Comparison of ENCODE assay signal across 19 cellular contexts in genomic region chr5:65808818-65809217, GRCh38.
DNase-seq lines count a peak whose midpoint lies in the region; ATAC-seq, FAIRE-seq and TF ChIP-seq lines count a peak whose summit lies in the region.
"Had no signal": no experiment of that assay in that cellular context is flagged by ENCODE, and none has a peak within 500 bp of the region (broad histone marks: within the 10 kb centered on the region; RNA-seq: fewer than 3 reads in every experiment).

No MANE protein-coding gene starts in this region.

- SMC1A ChIA-PET in GM12878 (lab: Charles Lee; ENCODE audit: uncharacterized antibody, unreplicated experiment) = interaction anchor here (0.8 to 1.3 kb wide), 5 partner anchors 9 to 82 kb away, joined by 3 to 4 read pairs (median 3); no protein-coding TSS in a partner anchor

- H3K4me2 ChIP-seq in GM12878 (ENCODE audit: control insufficient read depth, insufficient read depth) = no peak overlapping the region

- intact Hi-C loops in GM12878 (cut with micrococcal nuclease; ENCODE audit: unreplicated experiment) = no loop called here

- 100% methylated on average over 1 of the region's 1 CpG for WGBS in GM12878 (ENCODE audit: insufficient coverage, insufficient replicate concordance, low lambda C conversion rate, missing lambda C conversion rate)
- WGBS in suprapubic skin = 97% methylated on average over 1 of the region's 1 CpG

- H4K20me1 ChIP-seq in GM12878 (ENCODE audit: control insufficient read depth, insufficient read depth) = no peaks in the 10 kb centered on the region

- POLR2A ChIA-PET in GM12878 (lab: Charles Lee) = interaction anchor here (1.0 kb wide), 1 partner anchor 11 kb away, joined by 3 read pairs; no protein-coding TSS in a partner anchor

- RAD21 ChIA-PET in GM12878 (lab: Charles Lee; ENCODE audit: unreplicated experiment) = interaction anchor here (1.1 to 1.5 kb wide), 2 partner anchors 10 to 14 kb away, joined by 3 to 5 read pairs; no protein-coding TSS in a partner anchor

- in situ Hi-C loops in GM12878 (cut with MboI) = no loop called here

- no peaks in the 10 kb centered on the region for H3K79me2 ChIP-seq in GM12878 (ENCODE audit: control insufficient read depth, insufficient read depth, low read length)

- ATAC-seq in GM12878 (0 out of 3 replicates have a peak, but pooled peaks have one; percentile 25), T-helper 17 cell (no peak)
- ATAC-seq: activated naive CD8-positive, alpha-beta T cell treated with anti-CD3 and anti-CD28 coated beads, Interleukin-2, amount 50 U/mL, for 24 hours; activated T-cell treated with anti-CD3 and anti-CD28 coated beads, Interleukin-2, amount 50 U/mL, for 4 hours; CD8-positive, alpha-beta T cell; left cardiac atrium; upper lobe of right lung had no signal

- no peak for FAIRE-seq in GM12878 (lab: Jason Lieb, UNC)

- H3K4me1 ChIP-seq in GM12878 (ENCODE audit: control insufficient read depth, insufficient read depth, low read length) (no peaks in the 10 kb centered on the region), suprapubic skin (peaks cover 26% of the 10 kb centered on the region)
- H3K4me1 ChIP-seq: prostate gland, upper lobe of right lung had no signal

- 0 out of 4 replicates have a peak, but pooled peaks cover 0 to 7% of the 10 kb centered on the region in 2 experiments for H3K36me3 ChIP-seq in GM12878 (ENCODE audit: control insufficient read depth in 2 of 2, insufficient read depth in 2 of 2, low read length in 1 of 2)
- peaks cover 2% of the 10 kb centered on the region for H3K36me3 ChIP-seq in suprapubic skin
- H3K36me3 ChIP-seq: prostate gland, upper lobe of right lung had no signal

- no peak overlapping the region for H3K27ac Mint-ChIP-seq in T-helper 17 cell
- H3K27ac Mint-ChIP-seq: activated naive CD8-positive, alpha-beta T cell treated with anti-CD3 and anti-CD28 coated beads, Interleukin-2, amount 50 U/mL, for 24 hours had no signal

- DNase-seq in M059J (ENCODE audit: low read depth) (peak; percentile 65), GM12878 (ENCODE audit: low read depth, low spot score) (no peak), fibroblast of the conjunctiva (ENCODE audit: low read depth) (peak; percentile 23), suprapubic skin (ENCODE audit: low spot score in 2 of 2) (no peak), T-helper 17 cell (no peak), kidney tubule cell (ENCODE audit: low spot score) (no peak), NCI-H2171 treated with DMSO at 0.1 percent for 48 hours (lab: John Stamatoyannopoulos, UW) (no peak), T-helper 1 cell (no peak)
- DNase-seq: activated CD4-positive, alpha-beta T cell treated with anti-CD3 and anti-CD28 coated beads, Interleukin-2, amount 50 U/mL, for 1 hour; activated naive CD8-positive, alpha-beta T cell treated with anti-CD3 and anti-CD28 coated beads, Interleukin-2, amount 50 U/mL, for 24 hours; activated T-cell treated with anti-CD3 and anti-CD28 coated beads, Interleukin-2, amount 50 U/mL, for 4 hours; CD8-positive, alpha-beta T cell; effector memory CD4-positive, alpha-beta T cell; left cardiac atrium; MG63; Right ventricle myocardium superior; T1000; upper lobe of right lung had no signal

- no peak overlapping the region; the same call in 1 of the 2 replicates for H2AFZ ChIP-seq in GM12878 (ENCODE audit: control insufficient read depth, low read depth, low read length)

- H3K36me3 Mint-ChIP-seq in T-helper 17 cell (ENCODE audit: low read depth) = peaks cover 2% of the 10 kb centered on the region

- no TSS peak for BruUV-seq in GM12878 (replicated peaks; lab: Mats Ljungman, UMichigan)

- no peak overlapping the region for H3K4me3 ChIP-seq in GM12878
- no peak overlapping the region for H3K4me3 ChIP-seq in suprapubic skin
- H3K4me3 ChIP-seq: MG63, prostate gland, upper lobe of right lung had no signal

- H3K9me3 ChIP-seq in GM12878 (replicated peaks; ENCODE audit: control insufficient read depth, insufficient read depth, low read length) (no peaks in the 10 kb centered on the region), suprapubic skin (no peaks in the 10 kb centered on the region), T-helper 17 cell (ENCODE audit: control insufficient read depth, low read length, poor library complexity, severe bottlenecking) (no peaks in the 10 kb centered on the region)
- H3K9me3 ChIP-seq: MG63, prostate gland, upper lobe of right lung had no signal

- H3K9ac ChIP-seq in GM12878 (ENCODE audit: control insufficient read depth, insufficient read depth, low read length) = no peak overlapping the region

- TF ChIP-seq CTCF in GM12878 (IDR thresholded peaks at IDR 0.05 in 2 of 3, conservative IDR thresholded peaks at IDR 0.05 in 1 of 3; ENCODE audit: control insufficient read depth in 2 of 3, extremely low read depth in 1 of 3, insufficient read depth in 1 of 3, low read depth in 3 of 3, low read length in 3 of 3) (no peak), suprapubic skin (IDR thresholded peaks at IDR 0.05) (no peak)

- TF ChIP-seq EP300 in GM12878 (IDR thresholded peaks at IDR 0.05; ENCODE audit: borderline replicate concordance in 1 of 2, control insufficient read depth in 1 of 2, low read depth in 2 of 2, low read length in 2 of 2) (no peak), suprapubic skin (IDR thresholded peaks at IDR 0.05) (no peak)

- CTCF ChIA-PET in GM12878 (lab: Yijun Ruan, JAX) = interaction anchor here (0.8 to 1.3 kb wide), 2 partner anchors 9 kb away, joined by 4 read pairs; no protein-coding TSS in a partner anchor

- H3K27me3 ChIP-seq in GM12878 (replicated peaks in 1 of 2; ENCODE audit: control insufficient read depth in 2 of 2, insufficient read depth in 2 of 2, low read length in 1 of 2) = no peaks in the 10 kb centered on the region
- no peaks in the 10 kb centered on the region for H3K27me3 ChIP-seq in suprapubic skin
- H3K27me3 ChIP-seq: MG63, upper lobe of right lung had no signal

- peaks cover 17% of the 10 kb centered on the region for H3K4me1 Mint-ChIP-seq in T-helper 17 cell

- H3K27ac ChIP-seq in GM12878 (ENCODE audit: control insufficient read depth, insufficient read depth) (no peak overlapping the region), suprapubic skin (peak overlapping the region; percentile 36)
- H3K27ac ChIP-seq: prostate gland, upper lobe of right lung had no signal

- no peaks in the 10 kb centered on the region for H3K27me3 Mint-ChIP-seq in T-helper 17 cell
- H3K27me3 Mint-ChIP-seq: activated naive CD8-positive, alpha-beta T cell treated with anti-CD3 and anti-CD28 coated beads, Interleukin-2, amount 50 U/mL, for 24 hours had no signal

- no peak for TF ChIP-seq POLR2A in GM12878 (IDR thresholded peaks at IDR 0.05; ENCODE audit: low read depth, low read length)
- TF ChIP-seq POLR2A in suprapubic skin (IDR thresholded peaks at IDR 0.05) = no peak

- no peak for TF ChIP-seq RAD21 in GM12878 (IDR thresholded peaks at IDR 0.05; ENCODE audit: insufficient read depth, low read depth, low read length)

- no peak overlapping the region for H3K4me3 Mint-ChIP-seq in T-helper 17 cell
- H3K4me3 Mint-ChIP-seq: activated naive CD8-positive, alpha-beta T cell treated with anti-CD3 and anti-CD28 coated beads, Interleukin-2, amount 50 U/mL, for 24 hours; activated T-cell treated with anti-CD3 and anti-CD28 coated beads, Interleukin-2, amount 50 U/mL, for 4 hours; CD8-positive, alpha-beta T cell had no signal

TF ChIP-seq in GM12878, 131 proteins besides CTCF, POLR2A, EP300 and RAD21 (continues in another document):
- TF ChIP-seq SRF (IDR thresholded peaks at IDR 0.05; ENCODE audit: low read depth in 2 of 2, low read length in 2 of 2) (peak in 1 of 2 experiments; percentile 92; a peak in 2 of 4 replicates), PBX3 (IDR thresholded peaks at IDR 0.05; ENCODE audit: insufficient replicate concordance, low read depth, low read length) (no peak), NR2F1 (conservative IDR thresholded peaks at IDR 0.05) (no peak), IRF3 (IDR thresholded peaks at IDR 0.05) (no peak), MTA3 (IDR thresholded peaks at IDR 0.05; ENCODE audit: borderline replicate concordance, low read length) (no peak), MLLT1 (IDR thresholded peaks at IDR 0.05) (peak; percentile 99), SIN3A (IDR thresholded peaks at IDR 0.05; ENCODE audit: low read depth, low read length) (no peak), CBFB (IDR thresholded peaks at IDR 0.05; ENCODE audit: low read depth) (no peak)

Comparison
In these comparisons a context has a peak if more than half of its experiments do, and no peak if none do; other contexts are left out.
1. DNase-seq: peak in M059J (single experiment) and fibroblast of the conjunctiva (single experiment); none in GM12878 (single experiment), suprapubic skin (0 of 2), T-helper 17 cell (0 of 3), kidney tubule cell (single experiment), NCI-H2171 treated with DMSO at 0.1 percent for 48 hours (single experiment) and T-helper 1 cell (0 of 5).